1 cellular context compared by ENCODE assay signal in genomic region chr11:44852952-44853351, GRCh38.
A peak's percentile ranks its signal among the peaks of the same experiment; 100 is the strongest.
TF ChIP-seq lines count a peak whose summit lies in the region.

No MANE protein-coding gene starts in this region.

TF ChIP-seq in K562, 482 proteins besides CTCF, POLR2A, EP300 and RAD21:
- TF ChIP-seq CHD7 (IDR thresholded peaks at IDR 0.05; ENCODE audit: low read depth, low read length) (no peak), ZFP36 (IDR thresholded peaks at IDR 0.05; ENCODE audit: low read depth, low read length, partially characterized antibody) (peak; percentile 40), TEAD4 (IDR thresholded peaks at IDR 0.05; ENCODE audit: low read length) (no peak), TEAD4 (CRISPR knock-in tag; IDR thresholded peaks at IDR 0.05; ENCODE audit: borderline replicate concordance) (no peak)
